9 cellular contexts compared by ENCODE assay signal in the genomic region with DNA sequence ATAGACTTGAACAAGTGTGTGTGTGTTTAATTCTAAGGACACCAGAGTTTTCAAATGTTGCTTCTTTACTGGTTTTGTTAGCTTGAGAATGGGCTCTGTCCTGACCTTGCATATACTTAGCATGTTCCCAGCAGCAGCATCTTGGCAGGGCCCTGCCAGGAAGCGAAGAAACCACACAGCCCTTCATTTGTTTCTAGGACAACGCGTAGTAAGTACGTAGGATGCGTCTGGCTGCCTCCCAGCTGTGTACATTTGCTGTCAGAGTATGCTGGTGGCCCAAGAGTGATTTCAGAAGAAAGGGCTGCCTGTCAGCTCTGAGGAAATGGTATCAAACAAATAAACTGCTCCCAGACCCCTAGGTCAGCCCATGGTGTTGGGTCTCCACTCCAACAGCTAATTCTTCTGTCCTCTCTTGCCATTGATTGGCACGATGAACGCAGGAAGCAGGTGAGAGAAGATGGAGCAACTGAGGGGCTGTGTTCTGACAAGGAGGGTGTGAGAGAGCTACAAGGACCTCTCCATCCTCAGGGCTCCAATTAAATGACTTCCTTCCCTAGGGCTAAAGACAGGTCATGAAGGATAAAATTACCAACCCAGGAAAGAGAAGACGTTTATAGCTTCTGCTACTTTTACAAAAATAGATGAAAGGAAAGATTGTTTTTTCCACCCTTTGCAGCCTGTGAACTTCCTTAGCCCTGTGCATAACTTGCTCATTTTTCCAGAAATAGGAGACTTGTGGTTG. TPM values are rescaled to one million over a fixed set of nuclear protein-coding genes. Genes with fewer than 3 reads are reported as not detected.
A peak's percentile ranks its signal among the peaks of the same experiment; 100 is the strongest.
DNase-seq lines count a peak whose midpoint lies in the region; ATAC-seq, FAIRE-seq and TF ChIP-seq lines count a peak whose summit lies in the region.
"Had no signal": no experiment of that assay in that cellular context is flagged by ENCODE, and none has a peak within 500 bp of the region (broad histone marks: within the 10 kb centered on the region; RNA-seq: fewer than 3 reads in every experiment).

No MANE protein-coding gene starts in this region.

- TF ChIP-seq POLR2A in GM12892 (IDR thresholded peaks at IDR 0.05; ENCODE audit: low read depth, low read length), result no peak

- no peak overlapping the region for H3K4me3 ChIP-seq in osteoblast (ENCODE audit: insufficient read depth, low read length)

- intact Hi-C loops in left ventricle myocardium superior (cut with micrococcal nuclease), result no loop called here

- no peaks in the 10 kb centered on the region for H3K36me3 Mint-ChIP-seq in mesothelial cell of epicardium

- no peak overlapping the region for H3K27ac ChIP-seq in osteoblast (ENCODE audit: low read depth, low read length)

- DNase-seq in GM12892 (ENCODE audit: insufficient read length) (no peak), HT1080 (ENCODE audit: low read depth) (peak; percentile 16), left ventricle myocardium superior (peak; percentile 29), osteoblast (ENCODE audit: insufficient read length, low spot score, missing footprints) (no peak), DMS114 treated with DMSO at 0.1 percent for 48 hours (lab: John Stamatoyannopoulos, UW; ENCODE audit: unreplicated experiment) (no peak), mesothelial cell of epicardium (ENCODE audit: low spot score in 2 of 2, unreplicated experiment in 2 of 2) (no peak)
- no peak for DNase-seq in stimulated activated CD4-positive, alpha-beta T cell treated with anti-CD3 and anti-CD28 coated beads, Interleukin-4, amount 100 ng/mL, for 1 hour
- DNase-seq: NCI-H2081 had no signal

- H3K4me1 Mint-ChIP-seq in mesothelial cell of epicardium, result peaks cover 14% of the 10 kb centered on the region

- no peak overlapping the region for H2AFZ ChIP-seq in osteoblast (ENCODE audit: low read length)

- no peaks in the 10 kb centered on the region for H4K20me1 ChIP-seq in osteoblast (ENCODE audit: insufficient read depth, low read length)

- peaks cover 2% of the 10 kb centered on the region for H3K4me1 ChIP-seq in osteoblast (ENCODE audit: insufficient read depth, low read length)

- H3K9me3 Mint-ChIP-seq in mesothelial cell of epicardium, result no peaks in the 10 kb centered on the region

- H3K4me2 ChIP-seq in osteoblast (ENCODE audit: insufficient read depth, low read length), result no peak overlapping the region

- ATAC-seq in GM21390 (IDR thresholded peaks at IDR 0.05; ENCODE audit: unreplicated experiment), result peak; percentile 60
- ATAC-seq in left ventricle myocardium superior, result peak; percentile 14

- no peaks in the 10 kb centered on the region for H3K36me3 ChIP-seq in osteoblast (ENCODE audit: insufficient read depth, low read length)

- peaks cover 6% of the 10 kb centered on the region for H3K27me3 ChIP-seq in osteoblast (ENCODE audit: insufficient read depth, low read length)

- TF ChIP-seq CTCF in osteoblast (IDR thresholded peaks at IDR 0.05; ENCODE audit: extremely low read depth, low read depth, low read length) (no peak), mesothelial cell of epicardium (IDR thresholded peaks at IDR 0.05; ENCODE audit: unreplicated experiment) (no peak)

- H3K79me2 ChIP-seq in osteoblast (ENCODE audit: insufficient read depth, low read length), result no peaks in the 10 kb centered on the region

- H3K9me3 ChIP-seq in osteoblast (ENCODE audit: low read depth, low read length), result no peaks in the 10 kb centered on the region

- H3K27ac Mint-ChIP-seq in mesothelial cell of epicardium, result no peak overlapping the region

- no peak overlapping the region for H3K4me3 Mint-ChIP-seq in mesothelial cell of epicardium

- peaks cover 13% of the 10 kb centered on the region for H3K27me3 Mint-ChIP-seq in mesothelial cell of epicardium (ENCODE audit: low read depth)

- peak; percentile 81 for FAIRE-seq in GM12892 (lab: Jason Lieb, UNC)

RNA-seq across cellular contexts. Expression of a gene that starts 55.9 kb away (rescaled TPM):
- 91.3 TPM for polyA plus RNA-seq in GM12892 (2012; ENCODE audit: missing spikeins)
- 126 and 149 TPM in 2 replicates for total RNA-seq in HT1080 (2014; rRNA removed; shearing (Covaris generic))
- 66.8 and 85.9 TPM in 2 replicates for polyA plus RNA-seq in HT1080 (2015; cell fraction: cytosol; rRNA removed)
- polyA plus RNA-seq in HT1080 (2015; cell fraction: nucleus; rRNA removed), result 29.9 and 33.2 TPM in 2 replicates
- 92.0 TPM for total RNA-seq in left ventricle myocardium superior
- 63.9 and 71.3 TPM in 2 replicates for total RNA-seq in osteoblast
- 102 to 111 TPM (median 103 TPM) in 3 replicates for total RNA-seq in mesothelial cell of epicardium

Comparison
In these comparisons a context has a peak if more than half of its experiments do, and no peak if none do; other contexts are left out.
1. DNase-seq: peak in HT1080 (single experiment) and left ventricle myocardium superior (single experiment); none in GM12892 (single experiment), osteoblast (single experiment), DMS114 treated with DMSO at 0.1 percent for 48 hours (single experiment), stimulated activated CD4-positive, alpha-beta T cell treated with anti-CD3 and anti-CD28 coated beads, Interleukin-4, amount 100 ng/mL, for 1 hour (single experiment) and mesothelial cell of epicardium (0 of 2).